In genomic region chr7:27171636-27172387, GRCh38 we compare ENCODE assay signal across 1 cellular context.
A peak's percentile ranks its signal among the peaks of the same experiment; 100 is the strongest.
TF ChIP-seq lines count a peak whose summit lies in the region.

No MANE protein-coding gene starts in this region.

TF ChIP-seq in GM23338, 12 proteins besides CTCF, POLR2A, EP300 and RAD21 (continued from another document):
- TF ChIP-seq REST (IDR thresholded peaks at IDR 0.05; ENCODE audit: unreplicated experiment) (no peak), STAT1 (IDR thresholded peaks at IDR 0.05; ENCODE audit: unreplicated experiment) (no peak), NANOG (IDR thresholded peaks at IDR 0.05; ENCODE audit: borderline replicate concordance) (no peak), ZNF331 (CRISPR knock-in tag; IDR thresholded peaks at IDR 0.05; ENCODE audit: low read depth) (no peak), POLR2AphosphoS5 (IDR thresholded peaks at IDR 0.05; ENCODE audit: low read depth) (no peak), EZH2 (IDR thresholded peaks at IDR 0.05; ENCODE audit: low read depth, unreplicated experiment) (peak; percentile 47), ETS1 (IDR thresholded peaks at IDR 0.05) (no peak), EZH2phosphoT487 (IDR thresholded peaks at IDR 0.05; ENCODE audit: unreplicated experiment) (peak; percentile 7), JUNB (IDR thresholded peaks at IDR 0.05; ENCODE audit: unreplicated experiment) (no peak), CREB1 (CRISPR knock-in tag; IDR thresholded peaks at IDR 0.05; ENCODE audit: low read depth) (no peak), ZNF114 (CRISPR knock-in tag; IDR thresholded peaks at IDR 0.05) (no peak)
TF ChIP-seq in GM23338: peak in this region for 2.
